In genomic region chr2:198374375-198375072, GRCh38 we compare ENCODE assay signal across 8 cellular contexts.
DNase-seq lines count a peak whose midpoint lies in the region; ATAC-seq and TF ChIP-seq lines count a peak whose summit lies in the region.

No MANE protein-coding gene starts in this region.

- H3K4me1 ChIP-seq in DND-41 (ENCODE audit: insufficient read depth, low read length) (peaks cover 7% of the 10 kb centered on the region), colonic mucosa (no peaks in the 10 kb centered on the region)

- H2AFZ ChIP-seq in DND-41 (ENCODE audit: low read depth, low read length), result no peak overlapping the region

- intact Hi-C loops in colonic mucosa (cut with DNase I), result no loop called here

- H3K9me3 ChIP-seq in DND-41 (ENCODE audit: insufficient read depth, low read length, severe bottlenecking) (no peaks in the 10 kb centered on the region), colonic mucosa (no peaks in the 10 kb centered on the region)

- DNase-seq in DND-41 (peak; percentile 46), HT-29 (ENCODE audit: low spot score) (peak; percentile 74), OCI-M1 (lab: John Stamatoyannopoulos, UW) (peak; percentile 85), colonic mucosa (peak; percentile 82), myocyte (ENCODE audit: low read depth) (peak; percentile 77), mesenteric fat pad (ENCODE audit: low spot score) (no peak)

- peaks cover 6% of the 10 kb centered on the region for H3K27me3 ChIP-seq in DND-41 (ENCODE audit: insufficient read depth, low read length, poor library complexity)
- no peaks in the 10 kb centered on the region for H3K27me3 ChIP-seq in colonic mucosa

- H3K9ac ChIP-seq in DND-41 (ENCODE audit: low read depth, low read length) (no peak overlapping the region), colonic mucosa (ENCODE audit: low read depth in 2 of 2, low read length in 2 of 2) (no peak overlapping the region)

- H3K27ac ChIP-seq in DND-41 (ENCODE audit: low read length) (no peak overlapping the region), colonic mucosa (no peak overlapping the region)

- no peak overlapping the region for H3K4me2 ChIP-seq in DND-41 (ENCODE audit: insufficient read depth, low read length)

- H3K4me3 ChIP-seq in DND-41 (ENCODE audit: low read depth in 1 of 2, low read length in 2 of 2) (no peak overlapping the region), colonic mucosa (no peak overlapping the region)

- ATAC-seq in DND-41 (ENCODE audit: insufficient read depth, low read depth) (peak; percentile 59; the same call in 1 of the 3 replicates), GM21528 (IDR thresholded peaks at IDR 0.05; ENCODE audit: low FRiP score, unreplicated experiment) (no peak), HG03460 (IDR thresholded peaks at IDR 0.05; ENCODE audit: unreplicated experiment) (no peak)

- H3K79me2 ChIP-seq in DND-41 (ENCODE audit: insufficient read depth, low read length), result no peaks in the 10 kb centered on the region

- H3K36me3 ChIP-seq in DND-41 (ENCODE audit: insufficient read depth, low read length) (no peaks in the 10 kb centered on the region), colonic mucosa (no peaks in the 10 kb centered on the region)

- no peaks in the 10 kb centered on the region for H4K20me1 ChIP-seq in DND-41 (ENCODE audit: insufficient read depth, low read length)

- TF ChIP-seq CTCF in DND-41 (IDR thresholded peaks at IDR 0.05; ENCODE audit: borderline replicate concordance, extremely low read depth, low read length, poor library complexity, severe bottlenecking) (peak; percentile 80), colonic mucosa (IDR thresholded peaks at IDR 0.05) (peak; percentile 64)
